In the genomic region with DNA sequence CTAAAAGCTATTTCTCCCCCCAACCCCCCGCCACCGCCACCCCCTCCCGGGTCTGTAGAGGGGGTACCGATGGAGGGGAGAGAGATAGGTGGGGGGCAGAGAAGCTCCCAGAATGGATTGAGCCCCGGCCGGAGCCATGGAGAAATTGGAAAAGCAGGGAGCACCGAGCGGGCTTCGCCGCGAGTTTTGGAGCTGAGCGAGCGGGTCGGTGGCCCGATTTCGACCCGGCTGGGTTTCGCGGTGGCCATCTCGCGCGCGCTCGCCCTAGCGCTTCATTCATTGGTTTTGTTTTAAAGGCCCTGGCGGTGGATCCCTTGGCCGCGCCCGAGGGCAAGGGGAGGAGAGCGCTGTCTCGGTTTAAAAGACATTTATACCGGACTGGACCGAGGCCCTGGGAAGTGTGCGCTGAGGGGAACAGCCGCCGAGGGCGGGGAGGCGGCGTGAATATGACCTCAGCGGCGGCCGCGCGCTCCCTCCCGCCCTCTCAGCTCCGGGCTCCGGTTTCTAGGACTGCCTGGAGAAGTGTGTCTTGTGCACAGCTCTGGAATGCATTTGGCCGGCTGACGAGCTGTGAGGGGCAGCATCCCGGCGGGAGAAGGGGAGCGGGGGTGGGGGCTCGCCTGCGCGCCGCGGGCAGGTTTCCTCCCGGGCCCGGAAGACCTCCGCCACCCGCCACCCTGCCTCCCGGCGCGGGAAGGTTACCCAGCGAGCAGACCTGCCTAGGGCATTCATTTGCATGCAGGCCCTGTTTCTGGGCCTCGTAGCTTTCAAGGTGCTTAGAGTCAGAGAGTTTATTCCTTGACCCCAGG, we compare ENCODE assay signal across 8 cellular contexts. TPM values are rescaled to one million over a fixed set of nuclear protein-coding genes. Genes with fewer than 3 reads are reported as not detected.
DNase-seq lines count a peak whose midpoint lies in the region; ATAC-seq, FAIRE-seq and TF ChIP-seq lines count a peak whose summit lies in the region.

No MANE protein-coding gene starts in this region.

- 0% methylated on average over 60 to 66 of the region's 66 CpGs for WGBS in adipose tissue, 3 donors
- 0 to 1% methylated on average over 64 to 66 of the region's 66 CpGs for WGBS in pancreas, 2 donors

- peak overlapping the region; percentile 92 to 100 (median 98) for H3K4me3 Mint-ChIP-seq in IgD-negative memory B cell

- no peaks in the 10 kb centered on the region for H3K9me3 ChIP-seq in cardiac muscle cell (ENCODE audit: low read depth)
- no peaks in the 10 kb centered on the region for H3K9me3 ChIP-seq in pancreas

- H3K36me3 ChIP-seq in cardiac muscle cell (peaks cover 8% of the 10 kb centered on the region), pancreas (no peaks in the 10 kb centered on the region)

- ATAC-seq in GM21515 (IDR thresholded peaks at IDR 0.05; ENCODE audit: unreplicated experiment) (peak; percentile 32), pancreas (peak; percentile 73 to 82 (median 76))

- H3K4me3 ChIP-seq in cardiac muscle cell = peak overlapping the region; percentile 100
- peak overlapping the region; percentile 45 to 95 (median 71) for H3K4me3 ChIP-seq in pancreas

- H3K36me3 Mint-ChIP-seq in IgD-negative memory B cell = peaks cover 1% of the 10 kb centered on the region

- DNase-seq in Daoy (ENCODE audit: low read depth) (peak; percentile 91), RWPE1 (ENCODE audit: low spot score) (no peak), cardiac muscle cell (ENCODE audit: low read depth in 1 of 2, low spot score in 1 of 2) (peak; percentile 92), pancreas (peak; percentile 78 to 89 (median 84)), DMS114 treated with DMSO at 0.1 percent for 48 hours (lab: John Stamatoyannopoulos, UW; ENCODE audit: unreplicated experiment) (no peak)

- peak overlapping the region; percentile 98 to 100 (median 100) for H3K27ac Mint-ChIP-seq in IgD-negative memory B cell

- TF ChIP-seq CTCF in RWPE1 (conservative IDR thresholded peaks at IDR 0.05; ENCODE audit: low read depth) = no peak
- TF ChIP-seq CTCF in cardiac muscle cell (IDR thresholded peaks at IDR 0.05; ENCODE audit: low read depth, low read length) = no peak
- TF ChIP-seq CTCF in pancreas (IDR thresholded peaks at IDR 0.05) = no peak

- H3K27me3 Mint-ChIP-seq in IgD-negative memory B cell = peaks cover 2% of the 10 kb centered on the region

- CTCF ChIA-PET in RWPE1 (lab: Yijun Ruan, JAX) = interaction anchor here (0.6 kb wide), 1 partner anchor 29 kb away, joined by 3 read pairs; no protein-coding TSS in a partner anchor

- no peak for FAIRE-seq in pancreas (lab: Jason Lieb, UNC)

- POLR2A ChIA-PET in RWPE1 (lab: Yijun Ruan, JAX; ENCODE audit: low non-redundant PET) = interaction anchor here (0.6 to 1.1 kb wide), 4 partner anchors 21 to 74 kb away, joined by 3 to 6 read pairs (median 4); no protein-coding TSS in a partner anchor

- peaks cover 21 to 28% (median 22%) of the 10 kb centered on the region in 3 donors for H3K4me1 Mint-ChIP-seq in IgD-negative memory B cell

- H3K27me3 ChIP-seq in cardiac muscle cell (no peaks in the 10 kb centered on the region), pancreas (no peaks in the 10 kb centered on the region)

- H3K27ac ChIP-seq in RWPE1 (peak overlapping the region; percentile 99), adipose tissue (ENCODE audit: low read depth, low read length) (peak overlapping the region; percentile 36), cardiac muscle cell (peak overlapping the region; percentile 96), pancreas (peak overlapping the region; percentile 99 to 100 (median 99))

- H3K4me1 ChIP-seq in cardiac muscle cell (ENCODE audit: low read depth) = peaks cover 21% of the 10 kb centered on the region
- H3K4me1 ChIP-seq in pancreas = peaks cover 0 to 12% (median 0%) of the 10 kb centered on the region in 3 donors

- intact Hi-C loops in pancreas (cut with DNase I) = no loop called here

- H3K9me3 Mint-ChIP-seq in IgD-negative memory B cell = no peaks in the 10 kb centered on the region

RNA-seq across cellular contexts. Expression of a gene that starts 1.7 kb away (rescaled TPM):
- total RNA-seq in Daoy (2014; rRNA removed; shearing (Covaris generic)) = 27.6 and 39.4 TPM in 2 replicates
- 0.48 TPM for polyA plus RNA-seq in IgD-negative memory B cell
- 10 to 100 TPM in 2 of 3 donors, 1 to 10 TPM in 1; 6.8 to 53.8 (median 18.1) TPM for polyA plus RNA-seq in adipose tissue
- 93.1 and 129 TPM in 2 replicates for total RNA-seq in cardiac muscle cell
- polyA plus RNA-seq in cardiac muscle cell = 60.1 and 80.8 TPM in 2 replicates
- total RNA-seq in pancreas = 10 to 100 TPM in 2 of 6 donors, 1 to 10 TPM in 4; 5.3 to 22.4 (median 6.8) TPM
- polyA plus RNA-seq in pancreas = 1 to 10 TPM; 4.2 to 8.2 TPM

Comparison
In these comparisons a context has a peak if more than half of its experiments do, and no peak if none do; other contexts are left out.
1. DNase-seq: peak in Daoy (single experiment), cardiac muscle cell (2 of 2) and pancreas (6 of 6); none in RWPE1 (single experiment) and DMS114 treated with DMSO at 0.1 percent for 48 hours (single experiment).
2. H3K27ac ChIP-seq: peak in every context shown above with its lines; median percentile 99 in RWPE1; 99 in pancreas; 96 in cardiac muscle cell; 36 in adipose tissue.